ENCODE assay signal across 1 cellular context in genomic region chr22:30414525-30415047, GRCh38.
TF ChIP-seq lines count a peak whose summit lies in the region.

No MANE protein-coding gene starts in this region.

TF ChIP-seq in HepG2, 621 proteins besides CTCF, POLR2A, EP300 and RAD21:
- TF ChIP-seq ZNF564 (CRISPR knock-in tag; IDR thresholded peaks at IDR 0.05) (no peak), ZZZ3 (CRISPR knock-in tag; IDR thresholded peaks at IDR 0.05; ENCODE audit: borderline replicate concordance) (no peak), ZEB1 (IDR thresholded peaks at IDR 0.05; ENCODE audit: insufficient replicate concordance, low read depth) (no peak), KLF15 (CRISPR knock-in tag; IDR thresholded peaks at IDR 0.05; ENCODE audit: borderline replicate concordance) (no peak), ZNF367 (CRISPR knock-in tag; IDR thresholded peaks at IDR 0.05; ENCODE audit: borderline replicate concordance) (no peak), ZNF282 (IDR thresholded peaks at IDR 0.05; ENCODE audit: partially characterized antibody) (no peak), ZNF512 (CRISPR knock-in tag; IDR thresholded peaks at IDR 0.05) (no peak), ZNF432 (CRISPR knock-in tag; IDR thresholded peaks at IDR 0.05; ENCODE audit: borderline replicate concordance) (no peak), RNF219 (CRISPR knock-in tag; IDR thresholded peaks at IDR 0.05) (no peak), TBL1XR1 (IDR thresholded peaks at IDR 0.05; ENCODE audit: borderline replicate concordance, low read length, partially characterized antibody) (no peak)
